Comparison of ENCODE assay signal across 9 cellular contexts in the genomic region with DNA sequence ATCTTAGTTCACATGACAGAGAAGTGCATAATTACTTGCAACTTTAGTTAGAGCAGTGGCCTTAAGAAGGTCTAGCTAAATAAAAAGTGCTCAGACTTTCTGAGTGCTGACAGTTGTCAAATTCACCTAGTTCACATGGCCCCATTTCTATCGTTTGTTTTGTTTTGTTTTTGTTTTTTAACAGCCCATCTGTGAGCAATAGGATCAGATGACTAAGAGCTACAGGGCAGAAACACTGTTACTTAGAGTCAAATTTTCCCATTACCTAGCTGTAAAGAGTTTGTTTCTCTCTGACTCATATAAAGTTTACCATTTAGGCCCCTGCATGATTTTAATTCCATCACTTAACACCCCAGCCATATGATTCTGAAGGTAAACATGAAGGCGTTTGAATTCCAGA. TPM values are rescaled to one million over a fixed set of nuclear protein-coding genes. Genes with fewer than 3 reads are reported as not detected.
DNase-seq lines count a peak whose midpoint lies in the region; ATAC-seq and TF ChIP-seq lines count a peak whose summit lies in the region.
"Had no signal": no experiment of that assay in that cellular context is flagged by ENCODE, and none has a peak within 500 bp of the region (broad histone marks: within the 10 kb centered on the region; RNA-seq: fewer than 3 reads in every experiment).

No MANE protein-coding gene starts in this region.

- DNase-seq in GM04504 (ENCODE audit: low read depth) (peak; percentile 68), RKO (ENCODE audit: low spot score) (peak; percentile 46), esophagus muscularis mucosa (ENCODE audit: extremely low spot score) (no peak), renal cortical epithelial cell (ENCODE audit: low read depth) (peak; percentile 94), caudate nucleus (lab: John Stamatoyannopoulos, UW) (no peak), SIG-M5 treated with dmso at 0.1 percent for 504 hours (lab: John Stamatoyannopoulos, UW; ENCODE audit: unreplicated experiment) (no peak)
- DNase-seq: activated T-cell treated with anti-CD3 and anti-CD28 coated beads for 4 hours had no signal

- intact Hi-C loops in esophagus muscularis mucosa (cut with DNase I), result no loop called here

- no peaks in the 10 kb centered on the region for H3K27me3 ChIP-seq in esophagus muscularis mucosa

- H3K9me3 ChIP-seq in esophagus muscularis mucosa, result no peaks in the 10 kb centered on the region

- no peak for TF ChIP-seq CTCF in esophagus muscularis mucosa (IDR thresholded peaks at IDR 0.05)

- H3K4me3 ChIP-seq in esophagus muscularis mucosa, result no peak overlapping the region

- peaks cover 0 to 38% (median 11%) of the 10 kb centered on the region in 4 donors for H3K36me3 ChIP-seq in esophagus muscularis mucosa

- WGBS in esophagus muscularis mucosa, result 52% methylated on average over 2 of the region's 2 CpGs

- ATAC-seq in GM21447 (IDR thresholded peaks at IDR 0.05; ENCODE audit: unreplicated experiment) (no peak), HG03460 (IDR thresholded peaks at IDR 0.05; ENCODE audit: unreplicated experiment) (no peak)

- H3K4me1 ChIP-seq in esophagus muscularis mucosa, result peaks cover 89 to 100% (median 91%) of the 10 kb centered on the region in 4 donors

- H3K27ac ChIP-seq in esophagus muscularis mucosa (replicated peaks in 1 of 4) (peak overlapping the region in 3 of 4 donors; percentile 20 to 45 (median 37)), caudate nucleus (ENCODE audit: low read depth, low read length) (no peak overlapping the region)

- TF ChIP-seq EP300 in esophagus muscularis mucosa (IDR thresholded peaks at IDR 0.05), result no peak

- no peak for TF ChIP-seq POLR2A in esophagus muscularis mucosa (IDR thresholded peaks at IDR 0.05; ENCODE audit: low read depth)

RNA-seq across cellular contexts. Expression of gene CAV1, which starts 18.8 kb away (rescaled TPM):
- total RNA-seq in esophagus muscularis mucosa (100 to 1,000 TPM; 434 to 638 (median 591) TPM), renal cortical epithelial cell (217 and 552 TPM in 2 replicates)

RNA-seq across cellular contexts. Expression of gene CAV2, which starts 44.1 kb away (rescaled TPM):
- total RNA-seq in esophagus muscularis mucosa (100 to 1,000 TPM; 125 to 148 (median 129) TPM), renal cortical epithelial cell (148 and 223 TPM in 2 replicates)

Comparison
In these comparisons a context has a peak if more than half of its experiments do, and no peak if none do; other contexts are left out.
1. DNase-seq: peak in GM04504 (single experiment), RKO (single experiment) and renal cortical epithelial cell (single experiment); none in esophagus muscularis mucosa (single experiment), caudate nucleus (0 of 61) and SIG-M5 treated with dmso at 0.1 percent for 504 hours (single experiment).